Comparison of ENCODE assay signal across 1 cellular context in genomic region chr12:110937104-110937641, GRCh38.
A peak's percentile ranks its signal among the peaks of the same experiment; 100 is the strongest.
TF ChIP-seq lines count a peak whose summit lies in the region.

No MANE protein-coding gene starts in this region.

TF ChIP-seq in GM12878, 131 proteins besides CTCF, POLR2A, EP300 and RAD21 (continued from another document):
- TF ChIP-seq BHLHE40 (IDR thresholded peaks at IDR 0.05; ENCODE audit: borderline replicate concordance in 1 of 2, low read depth in 2 of 2, low read length in 1 of 2) (0 out of 4 replicates have a peak, but pooled peaks of 1 of the 2 experiments have one; percentile 31), SUPT20H (IDR thresholded peaks at IDR 0.05; ENCODE audit: borderline replicate concordance, control insufficient read depth, low read depth, low read length) (no peak), KDM1A (IDR thresholded peaks at IDR 0.05; ENCODE audit: borderline replicate concordance) (no peak), ZNF24 (IDR thresholded peaks at IDR 0.05) (0 out of 2 replicates have a peak, but pooled peaks have one; percentile 11), YY1 (IDR thresholded peaks at IDR 0.05; ENCODE audit: low read depth, low read length) (peak; percentile 54; the same call in 1 of the 2 replicates), SMARCA5 (IDR thresholded peaks at IDR 0.05) (0 out of 2 replicates have a peak, but pooled peaks have one; percentile 45), FOXM1 (IDR thresholded peaks at IDR 0.05; ENCODE audit: low read depth, low read length) (no peak), ATF3 (IDR thresholded peaks at IDR 0.05; ENCODE audit: borderline replicate concordance, extremely low read depth, low read depth, low read length) (no peak), EZH2 (IDR thresholded peaks at IDR 0.05; ENCODE audit: borderline replicate concordance, control insufficient read depth, low read depth, low read length) (no peak)
